Comparison of ENCODE assay signal across 12 cellular contexts in genomic region chr6:148358196-148358785, GRCh38. TPM values are rescaled to one million over a fixed set of nuclear protein-coding genes. Genes with fewer than 3 reads are reported as not detected.
DNase-seq lines count a peak whose midpoint lies in the region; ATAC-seq and TF ChIP-seq lines count a peak whose summit lies in the region.
"Had no signal": no experiment of that assay in that cellular context is flagged by ENCODE, and none has a peak within 500 bp of the region (broad histone marks: within the 10 kb centered on the region; RNA-seq: fewer than 3 reads in every experiment).

No MANE protein-coding gene starts in this region.

- no peak overlapping the region for H3K27ac ChIP-seq in ovary
- H3K27ac ChIP-seq in prostate gland, result no peak overlapping the region
- H3K27ac ChIP-seq: cardiac muscle cell, neutrophil had no signal

- H3K27me3 ChIP-seq in ovary (no peaks in the 10 kb centered on the region), prostate gland (replicated peaks; ENCODE audit: insufficient read depth) (no peaks in the 10 kb centered on the region)
- H3K27me3 ChIP-seq: cardiac muscle cell, neutrophil had no signal

- no peaks in the 10 kb centered on the region for H3K9me3 ChIP-seq in ovary
- no peaks in the 10 kb centered on the region for H3K9me3 ChIP-seq in prostate gland
- H3K9me3 ChIP-seq: neutrophil had no signal

- H3K4me1 ChIP-seq in ovary (ENCODE audit: insufficient read depth) (no peaks in the 10 kb centered on the region), prostate gland (replicated peaks) (no peaks in the 10 kb centered on the region)

- ATAC-seq in SK-N-SH treated with all-trans-retinoic acid at 6 μM for 48 hours, result peak; percentile 62
- ATAC-seq: activated CD8-positive, alpha-beta memory T cell treated with anti-CD3 and anti-CD28 coated beads, Interleukin-2, amount 10 ng/mL, durations not matched to agents 7 days and 5 days had no signal

- TF ChIP-seq CTCF in ovary (IDR thresholded peaks at IDR 0.05) (no peak), prostate gland (IDR thresholded peaks at IDR 0.05) (no peak)

- H3K36me3 ChIP-seq in ovary (no peaks in the 10 kb centered on the region), prostate gland (no peaks in the 10 kb centered on the region)
- H3K36me3 ChIP-seq: cardiac muscle cell, neutrophil had no signal

- 40 to 42% (median 41%) methylated on average over 7 of the region's 7 CpGs for WGBS in ovary, 3 donors
- WGBS in prostate gland, result 41% methylated on average over 7 of the region's 7 CpGs

- intact Hi-C loops in ovary (cut with DNase I) (no loop called here), prostate gland (cut with DNase I) (no loop called here)

- TF ChIP-seq POLR2A in ovary (IDR thresholded peaks at IDR 0.05), result no peak
- TF ChIP-seq POLR2A in prostate gland (IDR thresholded peaks at IDR 0.05), result no peak

- H3K4me3 ChIP-seq in ovary (no peak overlapping the region), prostate gland (no peak overlapping the region)
- H3K4me3 ChIP-seq: cardiac muscle cell had no signal

- in situ Hi-C loops in G401 (cut with HindIII; ENCODE audit: low sequenced_read_pairs), result no loop called here

- DNase-seq in G401 (ENCODE audit: low spot score), result peak; percentile 30
- peak; percentile 84 for DNase-seq in fibroblast of peridontal ligament (ENCODE audit: extremely low read depth)
- DNase-seq in ovary, result peak in 3 of 5 donors; percentile 21 to 45 (median 26)
- no peak for DNase-seq in prostate gland (ENCODE audit: low spot score)
- no peak for DNase-seq in activated CD8-positive, alpha-beta memory T cell treated with anti-CD3 and anti-CD28 coated beads, Interleukin-2, amount 50 U/mL, for 48 hours
- no peak for DNase-seq in dermis blood vessel endothelial cell
- DNase-seq in T-helper 1 cell, result no peak
- DNase-seq: activated CD8-positive, alpha-beta memory T cell treated with anti-CD3 and anti-CD28 coated beads, Interleukin-2, amount 10 ng/mL, durations not matched to agents 7 days and 5 days; NCI-H524 had no signal

- no peak for TF ChIP-seq EP300 in ovary (IDR thresholded peaks at IDR 0.05)

TF ChIP-seq in SK-N-SH treated with all-trans-retinoic acid at 6 μM for 48 hours, 23 proteins besides CTCF, POLR2A, EP300 and RAD21:
- no peak for TF ChIP-seq TOX (CRISPR knock-in tag; IDR thresholded peaks at IDR 0.05; ENCODE audit: borderline replicate concordance)
- TF ChIP-seq ESRRG (CRISPR knock-in tag; IDR thresholded peaks at IDR 0.05), result no peak
- no peak for TF ChIP-seq POU6F1 (CRISPR knock-in tag; IDR thresholded peaks at IDR 0.05; ENCODE audit: borderline replicate concordance, low read depth)
- TF ChIP-seq RARB (CRISPR knock-in tag; IDR thresholded peaks at IDR 0.05), result no peak
- TF ChIP-seq PPARA (CRISPR knock-in tag; IDR thresholded peaks at IDR 0.05; ENCODE audit: borderline replicate concordance), result no peak
- TF ChIP-seq ZNF8 (CRISPR knock-in tag; IDR thresholded peaks at IDR 0.05), result no peak
- TF ChIP-seq CREB5 (CRISPR knock-in tag; IDR thresholded peaks at IDR 0.05; ENCODE audit: low read depth), result no peak
- TF ChIP-seq ISL1 (CRISPR knock-in tag; IDR thresholded peaks at IDR 0.05), result no peak
- no peak for TF ChIP-seq ARNTL (CRISPR knock-in tag; IDR thresholded peaks at IDR 0.05; ENCODE audit: borderline replicate concordance, low read depth)
- no peak for TF ChIP-seq ZNF70 (CRISPR knock-in tag; IDR thresholded peaks at IDR 0.05)
- TF ChIP-seq CSRNP3 (CRISPR knock-in tag; IDR thresholded peaks at IDR 0.05), result no peak
- TF ChIP-seq CSDC2 (CRISPR knock-in tag; IDR thresholded peaks at IDR 0.05), result no peak
- no peak for TF ChIP-seq OSR1 (CRISPR knock-in tag; IDR thresholded peaks at IDR 0.05)
- TF ChIP-seq ZNF565 (CRISPR knock-in tag; conservative IDR thresholded peaks at IDR 0.05; ENCODE audit: low read depth), result no peak
- TF ChIP-seq SNAI2 (CRISPR knock-in tag; IDR thresholded peaks at IDR 0.05), result no peak
- TF ChIP-seq TCF4 (CRISPR knock-in tag; IDR thresholded peaks at IDR 0.05; ENCODE audit: borderline replicate concordance), result no peak
- no peak for TF ChIP-seq TSHZ2 (CRISPR knock-in tag; IDR thresholded peaks at IDR 0.05)

RNA-seq across cellular contexts. Expression of gene SASH1, which starts 15.7 kb away (rescaled TPM):
- 4.1 and 4.6 TPM in 2 replicates for total RNA-seq in G401 (2014; rRNA removed; shearing (Covaris generic))
- total RNA-seq in ovary (10 to 100 TPM in 6 of 7 donors, 1 to 10 TPM in 1; 8.9 to 35.2 (median 18.2) TPM), prostate gland (10 to 100 TPM; 34.3 to 48.6 TPM), dermis blood vessel endothelial cell (112 and 160 TPM in 2 replicates)
- 10 to 100 TPM in 1 of 2 donors, 1 to 10 TPM in 1; 8.6 to 18.3 TPM for polyA plus RNA-seq in ovary

Comparison
In these comparisons a context has a peak if more than half of its experiments do, and no peak if none do; other contexts are left out.
1. DNase-seq: peak in G401 (single experiment), fibroblast of peridontal ligament (single experiment) and ovary (3 of 5); none in prostate gland (single experiment), activated CD8-positive, alpha-beta memory T cell treated with anti-CD3 and anti-CD28 coated beads, Interleukin-2, amount 50 U/mL, for 48 hours (single experiment), dermis blood vessel endothelial cell (single experiment) and T-helper 1 cell (0 of 5).